ENCODE assay signal across 1 cellular context in genomic region chr16:1765826-1766225, GRCh38.
TF ChIP-seq lines count a peak whose summit lies in the region.

No MANE protein-coding gene starts in this region.

TF ChIP-seq in HepG2, 621 proteins besides CTCF, POLR2A, EP300 and RAD21:
- TF ChIP-seq ZNF547 (CRISPR knock-in tag; IDR thresholded peaks at IDR 0.05) (no peak), AGO1 (IDR thresholded peaks at IDR 0.05; ENCODE audit: low read depth, low read length, poor library complexity, severe bottlenecking) (peak; percentile 43), AGO2 (optimal IDR thresholded peaks at IDR 0.05; ENCODE audit: low read depth, low read length) (peak; percentile 56)
